In genomic region chr1:223007250-223007649, GRCh38 we compare ENCODE assay signal across 15 cellular contexts.
DNase-seq lines count a peak whose midpoint lies in the region; ATAC-seq and TF ChIP-seq lines count a peak whose summit lies in the region.
"Had no signal": no experiment of that assay in that cellular context is flagged by ENCODE, and none has a peak within 500 bp of the region (broad histone marks: within the 10 kb centered on the region; RNA-seq: fewer than 3 reads in every experiment).

No MANE protein-coding gene starts in this region.

- H3K4me1 Mint-ChIP-seq in nephron progenitor cell = peaks cover 85% of the 10 kb centered on the region
- H3K4me1 Mint-ChIP-seq: activated naive CD8-positive, alpha-beta T cell treated with anti-CD3 and anti-CD28 coated beads for 36 hours; CD14-positive monocyte had no signal

- DNase-seq in NCI-H2171 treated with DMSO at 0.1 percent for 48 hours (lab: John Stamatoyannopoulos, UW) = peak; percentile 45
- peak; percentile 33 for DNase-seq in fibroblast of mammary gland (ENCODE audit: low read depth)
- no peak for DNase-seq in nephron progenitor cell
- no peak for DNase-seq in uterus
- DNase-seq in NCI-H524 (lab: John Stamatoyannopoulos, UW) = no peak
- no peak for DNase-seq in WERI-Rb-1
- DNase-seq: activated CD4-positive, alpha-beta T cell treated with anti-CD3 and anti-CD28 coated beads, Interleukin-2, amount 50 U/mL, for 48 hours; activated naive CD8-positive, alpha-beta T cell treated with anti-CD3 and anti-CD28 coated beads for 36 hours; activated T-cell treated with anti-CD3 and anti-CD28 coated beads, Interleukin-2, amount 50 U/mL, for 48 hours; caudate nucleus; EL; NCI-H1436; stomach had no signal

- H3K4me3 Mint-ChIP-seq in nephron progenitor cell = peak overlapping the region; percentile 55
- H3K4me3 Mint-ChIP-seq: activated naive CD8-positive, alpha-beta T cell treated with anti-CD3 and anti-CD28 coated beads for 36 hours; CD14-positive monocyte had no signal

- intact Hi-C loops in uterus (cut with DNase I; ENCODE audit: low total_unique reads) = no loop called here

- H3K27ac ChIP-seq in uterus (peak overlapping the region; percentile 35 to 37), WERI-Rb-1 (no peak overlapping the region)
- H3K27ac ChIP-seq: stomach had no signal

- peak overlapping the region; percentile 93 for H3K27ac Mint-ChIP-seq in nephron progenitor cell
- H3K27ac Mint-ChIP-seq: activated naive CD8-positive, alpha-beta T cell treated with anti-CD3 and anti-CD28 coated beads for 36 hours; CD14-positive monocyte had no signal

- peaks cover 3% of the 10 kb centered on the region for H3K27me3 Mint-ChIP-seq in nephron progenitor cell (ENCODE audit: low read depth, poor library complexity)

- H3K27me3 ChIP-seq in uterus (no peaks in the 10 kb centered on the region), WERI-Rb-1 (ENCODE audit: insufficient read depth, low read depth, severe bottlenecking) (no peaks in the 10 kb centered on the region)
- H3K27me3 ChIP-seq: stomach had no signal

- TF ChIP-seq CTCF in fibroblast of mammary gland (conservative IDR thresholded peaks at IDR 0.05; ENCODE audit: control insufficient read depth, insufficient read depth, low read depth, low read length) = no peak
- no peak for TF ChIP-seq CTCF in nephron progenitor cell (IDR thresholded peaks at IDR 0.05)
- TF ChIP-seq CTCF in uterus (IDR thresholded peaks at IDR 0.05) = no peak
- TF ChIP-seq CTCF in WERI-Rb-1 (IDR thresholded peaks at IDR 0.05; ENCODE audit: low read depth, low read length) = no peak

- H3K4me3 ChIP-seq in fibroblast of mammary gland (ENCODE audit: control insufficient read depth, low read depth, low read length) (no peak overlapping the region), uterus (no peak overlapping the region), WERI-Rb-1 (ENCODE audit: low read depth, low read length) (no peak overlapping the region)
- H3K4me3 ChIP-seq: stomach had no signal

- no peak for ATAC-seq in GM21619 (IDR thresholded peaks at IDR 0.05; ENCODE audit: unreplicated experiment)

- peaks cover 41% of the 10 kb centered on the region for H3K36me3 Mint-ChIP-seq in nephron progenitor cell (ENCODE audit: low read depth)

- no peaks in the 10 kb centered on the region for H3K36me3 ChIP-seq in uterus
- no peaks in the 10 kb centered on the region for H3K36me3 ChIP-seq in WERI-Rb-1

- no peaks in the 10 kb centered on the region for H3K4me1 ChIP-seq in uterus

- no peaks in the 10 kb centered on the region for H3K9me3 Mint-ChIP-seq in nephron progenitor cell
- H3K9me3 Mint-ChIP-seq: activated naive CD8-positive, alpha-beta T cell treated with anti-CD3 and anti-CD28 coated beads for 36 hours; CD14-positive monocyte had no signal

- TF ChIP-seq POLR2A in uterus (IDR thresholded peaks at IDR 0.05) = no peak

- H3K9me3 ChIP-seq in uterus = no peaks in the 10 kb centered on the region
- H3K9me3 ChIP-seq in WERI-Rb-1 (ENCODE audit: severe bottlenecking) = no peaks in the 10 kb centered on the region
- H3K9me3 ChIP-seq: stomach had no signal

Comparison
In these comparisons a context has a peak if more than half of its experiments do, and no peak if none do; other contexts are left out.
1. DNase-seq: peak in NCI-H2171 treated with DMSO at 0.1 percent for 48 hours (single experiment) and fibroblast of mammary gland (single experiment); none in nephron progenitor cell (single experiment), uterus (0 of 2), NCI-H524 (0 of 2) and WERI-Rb-1 (single experiment).